8 cellular contexts compared by ENCODE assay signal in the genomic region with DNA sequence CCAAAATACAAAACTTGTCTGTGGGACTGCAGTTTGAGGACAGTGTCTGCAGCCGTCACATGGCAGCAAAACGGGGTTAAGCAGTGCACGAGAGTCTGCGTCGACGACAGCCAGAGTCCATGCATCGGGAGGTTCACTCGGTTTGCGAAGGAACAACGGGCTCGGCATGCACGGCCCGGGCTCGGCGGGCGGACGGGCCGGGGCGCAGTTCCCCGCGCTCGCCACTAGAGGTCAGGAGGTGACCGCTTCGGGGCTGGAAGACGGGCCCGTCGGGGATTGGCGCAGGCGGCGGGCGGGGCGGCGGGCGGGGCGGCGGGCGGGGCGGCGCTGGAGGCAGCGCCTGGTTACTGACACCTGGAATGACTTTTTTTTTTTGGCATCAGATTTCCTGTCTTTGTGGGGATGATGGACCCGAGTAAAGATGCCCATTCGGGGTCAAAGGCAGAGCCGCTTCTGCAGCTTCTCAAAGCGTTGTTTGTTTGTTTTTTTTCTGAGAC. TPM values are rescaled to one million over a fixed set of nuclear protein-coding genes. Genes with fewer than 3 reads are reported as not detected.
DNase-seq lines count a peak whose midpoint lies in the region; ATAC-seq, FAIRE-seq and TF ChIP-seq lines count a peak whose summit lies in the region.

No MANE protein-coding gene starts in this region.

- no peak for FAIRE-seq in bronchial epithelial cell (lab: Jason Lieb, UNC)

- DNase-seq in AG20443 (ENCODE audit: low spot score) (peak; percentile 97), GM20000 (ENCODE audit: low spot score) (peak; percentile 94), NCI-H2107 (lab: John Stamatoyannopoulos, UW) (peak; percentile 17), bronchial epithelial cell (ENCODE audit: low read depth) (peak; percentile 32), kidney glomerular epithelial cell (lab: John Stamatoyannopoulos, UW) (peak; percentile 51)
- peak; percentile 71 to 89 (median 79) for DNase-seq in stimulated activated CD4-positive, alpha-beta T cell treated with anti-CD3 and anti-CD28 coated beads, Interleukin-1b, Interleukin-23, amount 100 ng/mL, for 24 hours (ENCODE audit: low read depth in 4 of 4, low spot score in 1 of 4)

- TF ChIP-seq CTCF in GM20000 (IDR thresholded peaks at IDR 0.05; ENCODE audit: extremely low read depth, missing control alignments) (peak; percentile 79), bronchial epithelial cell (IDR thresholded peaks at IDR 0.05; ENCODE audit: insufficient read depth, low read length, severe bottlenecking) (peak; percentile 87)

- H3K27me3 ChIP-seq in bronchial epithelial cell (ENCODE audit: control insufficient read depth, insufficient read depth, low read length), result no peaks in the 10 kb centered on the region

- no peak overlapping the region for H3K4me3 ChIP-seq in bronchial epithelial cell (ENCODE audit: low read depth, low read length)

- H3K36me3 ChIP-seq in bronchial epithelial cell (ENCODE audit: control insufficient read depth, insufficient read depth, low read length), result no peaks in the 10 kb centered on the region

- ATAC-seq in activated CD4-positive, CD25-positive, alpha-beta regulatory T cell treated with anti-CD3 and anti-CD28 coated beads, Interleukin-2, amount 50 U/mL, for 24 hours, result peak; percentile 84 to 90
- no peak for ATAC-seq in HG03139 (IDR thresholded peaks at IDR 0.05; ENCODE audit: unreplicated experiment)

RNA-seq across cellular contexts. Expression of gene SCGB1C2, which starts 6.5 kb away (rescaled TPM):
- total RNA-seq in bronchial epithelial cell, result not detected in 2 replicates

RNA-seq across cellular contexts. Expression of gene DOC2B, which starts 37.6 kb away (rescaled TPM):
- total RNA-seq in bronchial epithelial cell, result 0.26 and 2.7 TPM in 2 replicates

Comparison
In these comparisons a context has a peak if more than half of its experiments do, and no peak if none do; other contexts are left out.
1. DNase-seq: peak in every context shown above with its lines; median percentile 97 in AG20443; 94 in GM20000; 79 in stimulated activated CD4-positive, alpha-beta T cell treated with anti-CD3 and anti-CD28 coated beads, Interleukin-1b, Interleukin-23, amount 100 ng/mL, for 24 hours; 51 in kidney glomerular epithelial cell; 32 in bronchial epithelial cell; 17 in NCI-H2107.